ENCODE assay signal across 12 cellular contexts in the genomic region with DNA sequence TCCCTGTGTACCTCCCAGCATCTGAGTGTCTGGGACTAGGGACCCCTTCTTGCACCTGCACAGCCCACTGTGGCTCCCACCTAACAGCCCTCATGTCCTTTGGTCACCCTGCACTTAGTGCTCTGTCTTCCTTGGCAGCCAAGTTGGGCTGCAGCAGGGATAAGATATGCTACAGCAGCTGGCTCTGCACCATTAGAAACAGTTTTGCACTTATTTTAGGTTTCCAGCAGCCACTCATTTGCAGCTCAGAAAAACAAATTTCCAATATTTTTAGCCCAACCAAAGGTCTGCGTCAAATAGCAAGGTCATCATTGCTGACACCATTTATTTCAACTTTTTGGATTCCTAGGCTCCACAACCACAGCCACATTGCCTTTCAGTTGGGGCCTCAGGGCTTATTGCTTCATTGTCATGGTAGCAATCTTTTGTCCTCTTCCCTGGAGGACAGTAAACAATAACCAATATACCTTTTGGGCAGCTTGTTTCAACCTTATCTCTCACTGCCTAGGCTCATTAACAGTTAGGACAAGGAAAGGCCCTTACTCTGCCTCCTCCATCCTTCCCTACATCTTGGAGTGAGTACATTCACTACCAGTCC.
"Had no signal": no experiment of that assay in that cellular context is flagged by ENCODE, and none has a peak within 500 bp of the region (broad histone marks: within the 10 kb centered on the region; RNA-seq: fewer than 3 reads in every experiment).

No MANE protein-coding gene starts in this region.

- H3K4me3 ChIP-seq: body of pancreas, coronary artery, dorsolateral prefrontal cortex, lower lobe of right lung, ovary, sigmoid colon, thyroid gland, upper lobe of right lung had no signal

- DNase-seq: activated B cell treated with CpG ODN at 0.5 μM for 24 hours; activated naive CD4-positive, alpha-beta T cell; lower lobe of right lung; ovary; sigmoid colon; upper lobe of right lung had no signal

- H3K27ac ChIP-seq: body of pancreas, coronary artery, lower lobe of right lung, neutrophil, ovary, sigmoid colon, thyroid gland, upper lobe of right lung had no signal

- H3K4me1 ChIP-seq: body of pancreas, lower lobe of right lung, sigmoid colon, thyroid gland, upper lobe of right lung had no signal

- H3K9me3 ChIP-seq: body of pancreas, lower lobe of right lung, neutrophil, ovary, sigmoid colon, thyroid gland, upper lobe of right lung had no signal

- H3K27me3 ChIP-seq: body of pancreas, dorsolateral prefrontal cortex, neutrophil, ovary, sigmoid colon, thyroid gland, upper lobe of right lung had no signal

- H3K36me3 ChIP-seq: lower lobe of right lung, neutrophil, ovary, sigmoid colon, thyroid gland, upper lobe of right lung had no signal

- FAIRE-seq: small intestine had no signal
